In genomic region chr1:66333463-66334232, GRCh38 we compare ENCODE assay signal across 8 cellular contexts.
DNase-seq lines count a peak whose midpoint lies in the region; ATAC-seq and TF ChIP-seq lines count a peak whose summit lies in the region.

No MANE protein-coding gene starts in this region.

- H4K91ac ChIP-seq in mesenchymal stem cell (ENCODE audit: low read length) = no peak overlapping the region

- DNase-seq in activated naive CD4-positive, alpha-beta T cell treated with anti-CD3 and anti-CD28 coated beads for 36 hours = peak; percentile 43
- DNase-seq in activated naive CD4-positive, alpha-beta T cell treated with anti-CD3 and anti-CD28 coated beads, Interleukin-2, amount 50 U/mL, for 16 hours = no peak
- peak; percentile 35 for DNase-seq in mesenchymal stem cell
- no peak for DNase-seq in uterus
- no peak for DNase-seq in NOMO-1 treated with dmso at 0.1 percent for 144 hours (lab: John Stamatoyannopoulos, UW; ENCODE audit: unreplicated experiment)

- no peaks in the 10 kb centered on the region for H3K27me3 ChIP-seq in mesenchymal stem cell (ENCODE audit: control insufficient read depth in 1 of 2, insufficient read depth in 1 of 2, low read length in 2 of 2)
- H3K27me3 ChIP-seq in uterus = no peaks in the 10 kb centered on the region

- no peaks in the 10 kb centered on the region for H3K27me3 Mint-ChIP-seq in activated naive CD4-positive, alpha-beta T cell treated with anti-CD3 and anti-CD28 coated beads for 36 hours (ENCODE audit: low read depth)

- H3K27ac ChIP-seq in angular gyrus (ENCODE audit: low read depth, low read length) = peak overlapping the region; percentile 44
- no peak overlapping the region for H3K27ac ChIP-seq in mesenchymal stem cell (ENCODE audit: low read length, poor library complexity, severe bottlenecking)
- peak overlapping the region; percentile 2 to 90 for H3K27ac ChIP-seq in uterus

- H2AK5ac ChIP-seq in mesenchymal stem cell (ENCODE audit: low read length, severe bottlenecking) = no peak overlapping the region

- peak overlapping the region in 1 of 2 experiments; percentile 12 for H2BK12ac ChIP-seq in mesenchymal stem cell (ENCODE audit: low read length in 2 of 2)

- no peak overlapping the region for H2BK15ac ChIP-seq in mesenchymal stem cell (ENCODE audit: low read depth, poor library complexity, severe bottlenecking)

- H3K4me1 ChIP-seq in mesenchymal stem cell (ENCODE audit: control insufficient read depth, insufficient read depth, low read depth, low read length) (peaks cover 5% of the 10 kb centered on the region), uterus (no peaks in the 10 kb centered on the region)

- peak overlapping the region; percentile 79 for H4K8ac ChIP-seq in mesenchymal stem cell (ENCODE audit: low read length)

- H3K9me3 Mint-ChIP-seq in activated naive CD4-positive, alpha-beta T cell treated with anti-CD3 and anti-CD28 coated beads for 36 hours = no peaks in the 10 kb centered on the region

- H3K4me3 Mint-ChIP-seq in activated naive CD4-positive, alpha-beta T cell treated with anti-CD3 and anti-CD28 coated beads for 36 hours = peak overlapping the region; percentile 98

- H3K36me3 ChIP-seq in mesenchymal stem cell (ENCODE audit: control insufficient read depth in 1 of 2, insufficient read depth in 2 of 2, low read depth in 1 of 2, low read length in 2 of 2) (no peaks in the 10 kb centered on the region), uterus (no peaks in the 10 kb centered on the region)

- H3K4me3 ChIP-seq in mesenchymal stem cell (ENCODE audit: insufficient read depth in 1 of 2, low read depth in 1 of 2, low read length in 2 of 2) (peak overlapping the region in 1 of 2 experiments; percentile 80), uterus (peak overlapping the region in 1 of 2 donors; percentile 28)

- H3K4me1 Mint-ChIP-seq in activated naive CD4-positive, alpha-beta T cell treated with anti-CD3 and anti-CD28 coated beads for 36 hours (ENCODE audit: low read depth) = peaks cover 50% of the 10 kb centered on the region

- peak overlapping the region; percentile 40 for H3K4me2 ChIP-seq in mesenchymal stem cell (ENCODE audit: low read length, poor library complexity, severe bottlenecking)

- H3K79me1 ChIP-seq in mesenchymal stem cell (replicated peaks; ENCODE audit: low read length, poor library complexity, severe bottlenecking) = peaks cover 2% of the 10 kb centered on the region

- H3K14ac ChIP-seq in mesenchymal stem cell (ENCODE audit: low read length in 2 of 2) = no peak overlapping the region

- no peak for TF ChIP-seq CTCF in uterus (IDR thresholded peaks at IDR 0.05)

- TF ChIP-seq POLR2A in uterus (IDR thresholded peaks at IDR 0.05) = no peak

- no peak overlapping the region for H2BK5ac ChIP-seq in mesenchymal stem cell (ENCODE audit: low read depth, low read length, poor library complexity, severe bottlenecking)

- ATAC-seq in GM19324 (IDR thresholded peaks at IDR 0.05; ENCODE audit: low FRiP score, unreplicated experiment) (no peak), GM18519 (IDR thresholded peaks at IDR 0.05; ENCODE audit: low FRiP score, unreplicated experiment) (no peak)

- peak overlapping the region in 1 of 2 experiments; percentile 58 for H3K18ac ChIP-seq in mesenchymal stem cell (ENCODE audit: low read depth in 1 of 2, low read length in 2 of 2)

- CTCF ChIA-PET in activated naive CD4-positive, alpha-beta T cell treated with anti-CD3 and anti-CD28 coated beads for 36 hours (lab: Charles Lee) = interaction anchor here (1.1 to 7.2 kb wide), 7 partner anchors 11 to 112 kb away, joined by 3 to 50 read pairs (median 10); no protein-coding TSS in a partner anchor

- peaks cover 39% of the 10 kb centered on the region for H3K36me3 Mint-ChIP-seq in activated naive CD4-positive, alpha-beta T cell treated with anti-CD3 and anti-CD28 coated beads for 36 hours (ENCODE audit: low read depth)

- H3K27ac Mint-ChIP-seq in activated naive CD4-positive, alpha-beta T cell treated with anti-CD3 and anti-CD28 coated beads for 36 hours = peak overlapping the region; percentile 95

- H3K9me3 ChIP-seq in mesenchymal stem cell (ENCODE audit: control insufficient read depth, low read length) = no peaks in the 10 kb centered on the region
- no peaks in the 10 kb centered on the region for H3K9me3 ChIP-seq in uterus

- H3K9ac ChIP-seq in mesenchymal stem cell (ENCODE audit: low read length) = no peak overlapping the region

- WGBS in mesenchymal stem cell = 47% methylated on average over 4 of the region's 4 CpGs

- no peak overlapping the region for H3K23ac ChIP-seq in mesenchymal stem cell (ENCODE audit: low read length in 2 of 2)

- no peak overlapping the region for H2BK120ac ChIP-seq in mesenchymal stem cell (ENCODE audit: low read depth, low read length)

- H2AFZ ChIP-seq in mesenchymal stem cell (ENCODE audit: low read depth, low read length) = no peak overlapping the region

- intact Hi-C loops in activated naive CD4-positive, alpha-beta T cell treated with anti-CD3 and anti-CD28 coated beads for 36 hours (cut with micrococcal nuclease) = loop anchor here (2.0 to 10.0 kb wide), 8 partner anchors 111 to 1351 kb away; partner anchors contain the start of genes GADD45A, LEPR and LEPROT
- intact Hi-C loops in uterus (cut with DNase I; ENCODE audit: low total_unique reads) = loop anchor here (10.0 kb wide), 1 partner anchor 59 kb away; no protein-coding TSS in a partner anchor

- H3K4ac ChIP-seq in mesenchymal stem cell (ENCODE audit: low read depth in 1 of 2, low read length in 2 of 2) = no peak overlapping the region

Comparison
In these comparisons a context has a peak if more than half of its experiments do, and no peak if none do; other contexts are left out.
1. DNase-seq: peak in activated naive CD4-positive, alpha-beta T cell treated with anti-CD3 and anti-CD28 coated beads for 36 hours (single experiment) and mesenchymal stem cell (single experiment); none in activated naive CD4-positive, alpha-beta T cell treated with anti-CD3 and anti-CD28 coated beads, Interleukin-2, amount 50 U/mL, for 16 hours (single experiment), uterus (0 of 2) and NOMO-1 treated with dmso at 0.1 percent for 144 hours (single experiment).